Comparison of ENCODE assay signal across 6 cellular contexts in the genomic region with DNA sequence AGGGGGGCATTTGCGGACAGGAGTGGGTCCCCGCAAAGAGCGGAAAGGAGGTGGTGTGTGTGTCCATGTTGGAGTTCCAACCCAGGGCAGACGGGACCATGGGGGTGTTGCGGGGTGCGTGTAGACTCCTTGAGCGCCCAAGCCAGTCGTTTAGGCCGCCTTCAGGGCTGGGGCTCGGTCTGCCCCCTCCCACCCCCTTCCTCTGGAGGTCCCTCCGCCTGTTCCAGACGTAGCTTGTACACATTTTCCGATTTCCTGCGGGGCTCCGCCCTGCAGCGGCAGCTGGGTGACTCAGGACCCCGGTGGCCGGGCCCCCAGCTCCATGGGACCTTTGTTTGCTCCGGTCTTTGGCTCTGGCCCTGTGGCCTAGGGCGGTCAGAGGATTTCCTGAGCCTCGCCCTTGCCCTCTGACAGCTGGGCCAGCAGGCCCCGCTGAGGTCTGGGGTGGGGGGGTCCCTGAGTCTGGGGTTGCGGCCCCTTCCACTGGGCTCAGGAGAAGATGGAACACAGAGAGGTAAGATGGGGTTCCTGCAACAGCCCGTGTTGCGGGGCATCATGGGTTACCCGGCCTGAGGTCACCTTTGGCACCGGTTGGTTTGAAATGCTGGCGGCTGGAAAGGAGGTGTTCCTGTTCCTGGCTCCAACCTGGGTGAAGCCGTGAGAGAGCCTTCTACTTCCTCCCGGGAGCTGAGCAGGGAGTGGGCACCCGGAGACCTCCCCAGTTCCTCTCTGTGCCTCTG. TPM values are rescaled to one million over a fixed set of nuclear protein-coding genes. Genes with fewer than 3 reads are reported as not detected.
A peak's percentile ranks its signal among the peaks of the same experiment; 100 is the strongest.
DNase-seq lines count a peak whose midpoint lies in the region; ATAC-seq and TF ChIP-seq lines count a peak whose summit lies in the region.

No MANE protein-coding gene starts in this region.

- H3K9me3 Mint-ChIP-seq in stimulated activated memory B cell treated with anti-CD40 and anti-IgM and Interleukin-4, amounts not matched to agents 10 μg/mL and 1 μg/mL and 100 μg/mL, for 72 hours = no peaks in the 10 kb centered on the region

- WGBS in SK-N-SH (ENCODE audit: low lambda C conversion rate) = 95% methylated on average over 17 of the region's 31 CpGs

- TF ChIP-seq CTCF in SK-N-SH (IDR thresholded peaks at IDR 0.05) (no peak), foreskin fibroblast (IDR thresholded peaks at IDR 0.05; ENCODE audit: low read depth, low read length) (no peak)

- H3K36me3 Mint-ChIP-seq in stimulated activated memory B cell treated with anti-CD40 and anti-IgM and Interleukin-4, amounts not matched to agents 10 μg/mL and 1 μg/mL and 100 μg/mL, for 72 hours = no peaks in the 10 kb centered on the region

- no peaks in the 10 kb centered on the region for H3K27me3 ChIP-seq in SK-N-SH (ENCODE audit: insufficient read depth)

- DNase-seq in SK-N-SH (peak; percentile 27), foreskin fibroblast (no peak), NCI-H146 (lab: John Stamatoyannopoulos, UW) (no peak)

- H3K9ac ChIP-seq in SK-N-SH = peak overlapping the region; percentile 84; the same call in 1 of the 2 replicates

- H3K27ac ChIP-seq in SK-N-SH (ENCODE audit: low read depth in 2 of 2, low read length in 1 of 2) = no peak overlapping the region

- no peak for TF ChIP-seq RAD21 in SK-N-SH (IDR thresholded peaks at IDR 0.05; ENCODE audit: low read length)

- H3K4me1 Mint-ChIP-seq in stimulated activated memory B cell treated with anti-CD40 and anti-IgM and Interleukin-4, amounts not matched to agents 10 μg/mL and 1 μg/mL and 100 μg/mL, for 72 hours = peaks cover 22% of the 10 kb centered on the region

- H3K27ac Mint-ChIP-seq in stimulated activated memory B cell treated with anti-CD40 and anti-IgM and Interleukin-4, amounts not matched to agents 10 μg/mL and 1 μg/mL and 100 μg/mL, for 72 hours = peak overlapping the region; percentile 58

- H3K4me3 ChIP-seq in SK-N-SH (ENCODE audit: low read depth in 2 of 2, low read length in 1 of 2) = peak overlapping the region; percentile 68 to 85; a peak in 3 of 4 replicates
- peak overlapping the region; percentile 61 to 69 for H3K4me3 ChIP-seq in foreskin fibroblast (ENCODE audit: low read depth in 1 of 2, low read length in 2 of 2)

- CTCF ChIA-PET in SK-N-SH (lab: Yijun Ruan, JAX) = interaction anchor here (0.6 to 4.0 kb wide), 13 partner anchors 9 to 268 kb away, joined by 3 to 64 read pairs (median 4); a partner anchor contains a TSS

- H4K20me1 ChIP-seq in SK-N-SH (ENCODE audit: insufficient read depth) = no peaks in the 10 kb centered on the region

- H3K4me1 ChIP-seq in SK-N-SH (ENCODE audit: control insufficient read depth in 1 of 2, insufficient read depth in 2 of 2, low read depth in 1 of 2, low read length in 1 of 2) = peaks cover 0 to 4% of the 10 kb centered on the region in 2 experiments; a peak in 1 of 4 replicates

- no peaks in the 10 kb centered on the region for H3K27me3 Mint-ChIP-seq in stimulated activated memory B cell treated with anti-CD40 and anti-IgM and Interleukin-4, amounts not matched to agents 10 μg/mL and 1 μg/mL and 100 μg/mL, for 72 hours

- POLR2A ChIA-PET in SK-N-SH (lab: Yijun Ruan, JAX) = interaction anchor here (0.8 kb wide), 1 partner anchor 15 kb away, joined by 3 read pairs; a partner anchor contains a TSS

- no peaks in the 10 kb centered on the region for H3K36me3 ChIP-seq in SK-N-SH (replicated peaks in 1 of 2; ENCODE audit: control insufficient read depth in 1 of 2, insufficient read depth in 2 of 2, low read length in 1 of 2)

- ATAC-seq in SK-N-SH treated with all-trans-retinoic acid at 6 μM for 48 hours (no peak), GM21447 (IDR thresholded peaks at IDR 0.05; ENCODE audit: unreplicated experiment) (no peak)
- ATAC-seq in stimulated activated memory B cell treated with anti-CD40 and anti-IgM and Interleukin-4, amounts not matched to agents 10 μg/mL and 1 μg/mL and 100 μg/mL, for 72 hours = no peak

- H3K79me2 ChIP-seq in SK-N-SH (ENCODE audit: insufficient read depth) = no peaks in the 10 kb centered on the region

- peak overlapping the region; percentile 93 for H3K4me2 ChIP-seq in SK-N-SH

- H2AFZ ChIP-seq in SK-N-SH (ENCODE audit: low read depth) = no peak overlapping the region

- H3K4me3 Mint-ChIP-seq in stimulated activated memory B cell treated with anti-CD40 and anti-IgM and Interleukin-4, amounts not matched to agents 10 μg/mL and 1 μg/mL and 100 μg/mL, for 72 hours = peak overlapping the region; percentile 90

- H3F3A ChIP-seq in SK-N-SH (replicated peaks; ENCODE audit: insufficient read depth) = peaks cover 19% of the 10 kb centered on the region

- H3K9me2 ChIP-seq in SK-N-SH = no peaks in the 10 kb centered on the region

- no peak for TF ChIP-seq EP300 in SK-N-SH (IDR thresholded peaks at IDR 0.05; ENCODE audit: borderline replicate concordance in 1 of 2, low read depth in 1 of 2, low read length in 1 of 2)

- no peaks in the 10 kb centered on the region for H3K9me3 ChIP-seq in SK-N-SH

TF ChIP-seq in SK-N-SH, 30 proteins besides CTCF, POLR2A, EP300 and RAD21 (continues in another document):
- TF ChIP-seq, protein P1, sequence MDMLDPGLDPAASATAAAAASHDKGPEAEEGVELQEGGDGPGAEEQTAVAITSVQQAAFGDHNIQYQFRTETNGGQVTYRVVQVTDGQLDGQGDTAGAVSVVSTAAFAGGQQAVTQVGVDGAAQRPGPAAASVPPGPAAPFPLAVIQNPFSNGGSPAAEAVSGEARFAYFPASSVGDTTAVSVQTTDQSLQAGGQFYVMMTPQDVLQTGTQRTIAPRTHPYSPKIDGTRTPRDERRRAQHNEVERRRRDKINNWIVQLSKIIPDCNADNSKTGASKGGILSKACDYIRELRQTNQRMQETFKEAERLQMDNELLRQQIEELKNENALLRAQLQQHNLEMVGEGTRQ (IDR thresholded peaks at IDR 0.05; ENCODE audit: borderline replicate concordance, low read depth, low read length) = no peak
- no peak for TF ChIP-seq SIN3A (IDR thresholded peaks at IDR 0.05; ENCODE audit: borderline replicate concordance, low read depth, low read length)
- TF ChIP-seq GATA2 (CRISPR knock-in tag; IDR thresholded peaks at IDR 0.05) = no peak
- TF ChIP-seq TEAD4 (IDR thresholded peaks at IDR 0.05; ENCODE audit: borderline replicate concordance, insufficient read depth) = no peak
- no peak for TF ChIP-seq TAF1 (IDR thresholded peaks at IDR 0.05; ENCODE audit: borderline replicate concordance, low read depth, low read length)
- no peak for TF ChIP-seq FOXM1 (IDR thresholded peaks at IDR 0.05; ENCODE audit: low read depth)
- TF ChIP-seq, protein P2, sequence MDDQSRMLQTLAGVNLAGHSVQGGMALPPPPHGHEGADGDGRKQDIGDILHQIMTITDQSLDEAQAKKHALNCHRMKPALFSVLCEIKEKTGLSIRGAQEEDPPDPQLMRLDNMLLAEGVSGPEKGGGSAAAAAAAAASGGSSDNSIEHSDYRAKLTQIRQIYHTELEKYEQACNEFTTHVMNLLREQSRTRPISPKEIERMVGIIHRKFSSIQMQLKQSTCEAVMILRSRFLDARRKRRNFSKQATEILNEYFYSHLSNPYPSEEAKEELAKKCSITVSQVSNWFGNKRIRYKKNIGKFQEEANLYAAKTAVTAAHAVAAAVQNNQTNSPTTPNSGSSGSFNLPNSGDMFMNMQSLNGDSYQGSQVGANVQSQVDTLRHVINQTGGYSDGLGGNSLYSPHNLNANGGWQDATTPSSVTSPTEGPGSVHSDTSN (IDR thresholded peaks at IDR 0.05) = no peak
- no peak for TF ChIP-seq FOXJ3 (CRISPR knock-in tag; IDR thresholded peaks at IDR 0.05)
- no peak for TF ChIP-seq MEF2A (IDR thresholded peaks at IDR 0.05; ENCODE audit: borderline replicate concordance, low read depth)

TF ChIP-seq in SK-N-SH treated with all-trans-retinoic acid at 6 μM for 48 hours, 23 proteins besides CTCF, POLR2A, EP300 and RAD21 (continues in another document):
- TF ChIP-seq ZNF70 (CRISPR knock-in tag; IDR thresholded peaks at IDR 0.05) (no peak), CSDC2 (CRISPR knock-in tag; IDR thresholded peaks at IDR 0.05) (no peak), GLIS3 (CRISPR knock-in tag; IDR thresholded peaks at IDR 0.05) (no peak), ESRRG (CRISPR knock-in tag; IDR thresholded peaks at IDR 0.05) (no peak)
- TF ChIP-seq, protein P3, sequence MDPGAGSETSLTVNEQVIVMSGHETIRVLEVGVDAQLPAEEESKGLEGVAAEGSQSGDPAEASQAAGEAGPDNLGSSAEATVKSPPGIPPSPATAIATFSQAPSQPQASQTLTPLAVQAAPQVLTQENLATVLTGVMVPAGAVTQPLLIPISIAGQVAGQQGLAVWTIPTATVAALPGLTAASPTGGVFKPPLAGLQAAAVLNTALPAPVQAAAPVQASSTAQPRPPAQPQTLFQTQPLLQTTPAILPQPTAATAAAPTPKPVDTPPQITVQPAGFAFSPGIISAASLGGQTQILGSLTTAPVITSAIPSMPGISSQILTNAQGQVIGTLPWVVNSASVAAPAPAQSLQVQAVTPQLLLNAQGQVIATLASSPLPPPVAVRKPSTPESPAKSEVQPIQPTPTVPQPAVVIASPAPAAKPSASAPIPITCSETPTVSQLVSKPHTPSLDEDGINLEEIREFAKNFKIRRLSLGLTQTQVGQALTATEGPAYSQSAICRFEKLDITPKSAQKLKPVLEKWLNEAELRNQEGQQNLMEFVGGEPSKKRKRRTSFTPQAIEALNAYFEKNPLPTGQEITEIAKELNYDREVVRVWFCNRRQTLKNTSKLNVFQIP (CRISPR knock-in tag; IDR thresholded peaks at IDR 0.05; ENCODE audit: borderline replicate concordance, low read depth) = no peak

RNA-seq across cellular contexts. Expression of a gene that starts 1.5 kb away (rescaled TPM):
- polyA plus RNA-seq in SK-N-SH (2012; rRNA removed) = 5.0 and 7.8 TPM in 2 replicates
- 1.8 and 4.1 TPM in 2 replicates for polyA plus RNA-seq in SK-N-SH (2012; cell fraction: cytosol; rRNA removed)
- 15.1 and 16.8 TPM in 2 replicates for polyA plus RNA-seq in SK-N-SH (2012; cell fraction: nucleus; rRNA removed)

RNA-seq across cellular contexts. Expression of a gene that starts 14.8 kb away (rescaled TPM):
- 64.6 and 79.5 TPM in 2 replicates for polyA plus RNA-seq in SK-N-SH (2012; rRNA removed)
- polyA plus RNA-seq in SK-N-SH (2012; cell fraction: cytosol; rRNA removed) = 101 and 156 TPM in 2 replicates
- polyA plus RNA-seq in SK-N-SH (2012; cell fraction: nucleus; rRNA removed) = 59.7 and 115 TPM in 2 replicates

RNA-seq across cellular contexts. Expression of a gene that starts 20.1 kb away (rescaled TPM):
- 36.6 and 51.3 TPM in 2 replicates for polyA plus RNA-seq in SK-N-SH (2012; rRNA removed)
- polyA plus RNA-seq in SK-N-SH (2012; cell fraction: cytosol; rRNA removed) = 20.8 and 32.1 TPM in 2 replicates
- 26.9 and 52.8 TPM in 2 replicates for polyA plus RNA-seq in SK-N-SH (2012; cell fraction: nucleus; rRNA removed)

RNA-seq across cellular contexts. Expression of a gene that starts 47.1 kb away (rescaled TPM):
- 57.2 and 73.7 TPM in 2 replicates for polyA plus RNA-seq in SK-N-SH (2012; rRNA removed)
- polyA plus RNA-seq in SK-N-SH (2012; cell fraction: cytosol; rRNA removed) = 26.1 and 39.0 TPM in 2 replicates
- 102 and 199 TPM in 2 replicates for polyA plus RNA-seq in SK-N-SH (2012; cell fraction: nucleus; rRNA removed)
